In the genomic region with DNA sequence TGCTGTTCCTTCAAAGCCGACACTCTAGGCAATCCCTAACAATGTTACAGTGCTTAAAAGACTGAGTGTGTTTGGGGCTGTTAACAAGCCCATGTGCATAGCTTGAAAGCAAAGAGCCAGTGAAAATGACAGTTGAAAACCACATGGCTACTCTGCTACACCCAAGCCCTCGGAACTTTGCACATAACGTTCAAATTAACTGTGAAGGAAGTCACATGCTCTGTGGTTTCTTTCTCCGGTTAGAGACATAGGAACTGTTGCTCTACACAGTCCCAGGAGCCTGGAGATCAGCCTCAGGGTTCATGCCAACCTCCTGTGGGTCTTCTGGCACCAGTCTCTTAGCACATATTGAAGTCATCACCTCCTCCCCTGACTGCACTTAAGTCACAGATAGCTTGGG, we compare ENCODE assay signal across 9 cellular contexts. TPM values are rescaled to one million over a fixed set of nuclear protein-coding genes. Genes with fewer than 3 reads are reported as not detected.
DNase-seq lines count a peak whose midpoint lies in the region; ATAC-seq and TF ChIP-seq lines count a peak whose summit lies in the region.
"Had no signal": no experiment of that assay in that cellular context is flagged by ENCODE, and none has a peak within 500 bp of the region (broad histone marks: within the 10 kb centered on the region; RNA-seq: fewer than 3 reads in every experiment).

No MANE protein-coding gene starts in this region.

- H3K4me3 ChIP-seq in GM12864 (ENCODE audit: low read depth, low read length) (no peak overlapping the region), ovary (no peak overlapping the region)

- H3K27me3 ChIP-seq in ovary, result no peaks in the 10 kb centered on the region

- DNase-seq in GM12864 (ENCODE audit: low read depth) (peak; percentile 44), myocyte (ENCODE audit: low read depth) (peak; percentile 62), HK-2 (ENCODE audit: unreplicated experiment) (no peak), ovary (no peak), NCI-H774 (lab: John Stamatoyannopoulos, UW) (no peak)

- no peak for TF ChIP-seq CTCF in GM12864 (IDR thresholded peaks at IDR 0.05; ENCODE audit: low read depth, low read length, missing control alignments)
- TF ChIP-seq CTCF in VCaP (conservative IDR thresholded peaks at IDR 0.05), result no peak
- TF ChIP-seq CTCF in ovary (IDR thresholded peaks at IDR 0.05), result no peak

- WGBS in ovary, 3 donors, result 55 to 67% (median 62%) methylated on average over 4 of the region's 4 CpGs

- H3K4me1 ChIP-seq in ovary (ENCODE audit: insufficient read depth), result no peaks in the 10 kb centered on the region

- intact Hi-C loops in ovary (cut with DNase I), result no loop called here

- TF ChIP-seq EP300 in ovary (IDR thresholded peaks at IDR 0.05), result no peak

- H3K9me3 ChIP-seq in ovary, result no peaks in the 10 kb centered on the region

- no peaks in the 10 kb centered on the region for H3K36me3 ChIP-seq in ovary

- peak overlapping the region; percentile 76 for H3K27ac ChIP-seq in VCaP
- H3K27ac ChIP-seq in ovary, result no peak overlapping the region

- no peak for TF ChIP-seq POLR2A in ovary (IDR thresholded peaks at IDR 0.05)

- ATAC-seq in GM21390 (IDR thresholded peaks at IDR 0.05; ENCODE audit: unreplicated experiment) (peak; percentile 89), HG03571 (IDR thresholded peaks at IDR 0.05; ENCODE audit: unreplicated experiment) (peak; percentile 79)

RNA-seq across cellular contexts. Expression of a gene that starts 51.1 kb away (rescaled TPM):
- total RNA-seq in myocyte (not detected in 2 replicates), ovary (under 1 TPM in 4 of 7 donors, not detected in 3; 0.12 to 0.34 (median 0.25) TPM)
- polyA plus RNA-seq in myocyte (2012), result 0.21 TPM
- polyA plus RNA-seq in ovary, result under 1 TPM in 1 of 2 donors, not detected in 1; 0.07 TPM
- polyA plus RNA-seq: neural cell had no signal

Comparison
In these comparisons a context has a peak if more than half of its experiments do, and no peak if none do; other contexts are left out.
1. DNase-seq: peak in GM12864 (single experiment) and myocyte (single experiment); none in HK-2 (single experiment), ovary (0 of 5) and NCI-H774 (single experiment).